22 cellular contexts compared by ENCODE assay signal in the genomic region with DNA sequence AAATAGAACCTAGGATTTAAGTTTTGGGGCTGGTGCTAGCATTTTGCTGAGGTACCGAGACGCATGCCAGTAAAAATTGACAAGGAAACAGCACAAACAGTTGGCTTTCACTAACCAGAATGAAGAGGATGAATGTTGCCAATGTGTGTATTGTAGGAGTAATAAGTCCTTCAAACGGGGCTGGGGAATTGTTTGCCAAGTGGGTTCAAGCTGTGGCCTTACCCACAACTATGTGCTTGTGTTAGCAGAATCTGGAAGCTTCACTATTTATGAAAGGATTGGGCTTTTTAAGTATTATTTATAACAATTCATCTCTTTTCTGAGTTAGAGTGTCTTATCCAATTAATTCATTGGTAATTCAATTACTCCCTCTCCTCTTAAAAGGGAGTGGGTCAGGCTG. TPM values are rescaled to one million over a fixed set of nuclear protein-coding genes. Genes with fewer than 3 reads are reported as not detected.
DNase-seq lines count a peak whose midpoint lies in the region; ATAC-seq and TF ChIP-seq lines count a peak whose summit lies in the region.
"Had no signal": no experiment of that assay in that cellular context is flagged by ENCODE, and none has a peak within 500 bp of the region (broad histone marks: within the 10 kb centered on the region; RNA-seq: fewer than 3 reads in every experiment).

No MANE protein-coding gene starts in this region.

- H3K4me1 Mint-ChIP-seq in natural killer cell = no peaks in the 10 kb centered on the region

- intact Hi-C loops in natural killer cell (cut with micrococcal nuclease) = no loop called here

- H3K27ac Mint-ChIP-seq in natural killer cell = no peak overlapping the region
- H3K27ac Mint-ChIP-seq: CD14-positive monocyte; CD8-positive, alpha-beta memory T cell had no signal

- no peak overlapping the region for H3K9ac ChIP-seq in fibroblast of lung (ENCODE audit: insufficient read depth, low read length)

- no peaks in the 10 kb centered on the region for H3K36me3 Mint-ChIP-seq in natural killer cell
- H3K36me3 Mint-ChIP-seq: CD14-positive monocyte had no signal

- no peak overlapping the region for H3K4me3 ChIP-seq in fibroblast of lung (replicated peaks in 1 of 4; ENCODE audit: control extremely low read depth in 1 of 4, insufficient read depth in 1 of 4, low read depth in 3 of 4, low read length in 4 of 4)
- H3K4me3 ChIP-seq: SJCRH30 had no signal

- no peaks in the 10 kb centered on the region for H3K9me3 ChIP-seq in fibroblast of lung (ENCODE audit: control insufficient read depth, insufficient read depth, low read depth, low read length)
- H3K9me3 ChIP-seq: BE2C, SJCRH30 had no signal

- no peaks in the 10 kb centered on the region for H4K20me1 ChIP-seq in fibroblast of lung (ENCODE audit: control insufficient read depth, extremely low read depth, insufficient read depth, low read length)

- no peaks in the 10 kb centered on the region for H3K36me3 ChIP-seq in fibroblast of lung (ENCODE audit: control insufficient read depth, insufficient read depth, low read length)
- H3K36me3 ChIP-seq: BE2C, SJCRH30 had no signal

- H2AFZ ChIP-seq in fibroblast of lung (ENCODE audit: low read length) = no peak overlapping the region

- H3K27ac ChIP-seq in fibroblast of lung (ENCODE audit: insufficient read depth, low read length) = no peak overlapping the region
- H3K27ac ChIP-seq: SJCRH30 had no signal

- no peak overlapping the region for H3K4me3 Mint-ChIP-seq in natural killer cell
- H3K4me3 Mint-ChIP-seq: CD14-positive monocyte; CD8-positive, alpha-beta memory T cell had no signal

- no peaks in the 10 kb centered on the region for H3K4me1 ChIP-seq in fibroblast of lung (ENCODE audit: control insufficient read depth, extremely low read depth, insufficient read depth, low read length)
- H3K4me1 ChIP-seq: BE2C, SJCRH30 had no signal

- no peak overlapping the region for H3K4me2 ChIP-seq in fibroblast of lung (ENCODE audit: extremely low read depth, insufficient read depth, low read length)

- TF ChIP-seq CTCF in fibroblast of lung (conservative IDR thresholded peaks at IDR 0.05 in 1 of 2, IDR thresholded peaks at IDR 0.05 in 1 of 2; ENCODE audit: low read depth in 1 of 2, low read length in 2 of 2) (no peak), natural killer cell (IDR thresholded peaks at IDR 0.05) (no peak)

- no peaks in the 10 kb centered on the region for H3K9me3 Mint-ChIP-seq in natural killer cell
- H3K9me3 Mint-ChIP-seq: CD8-positive, alpha-beta memory T cell had no signal

- H3K79me2 ChIP-seq in fibroblast of lung (ENCODE audit: control insufficient read depth, insufficient read depth, low read length) = no peaks in the 10 kb centered on the region

- H3K27me3 Mint-ChIP-seq in natural killer cell (ENCODE audit: low read depth in 2 of 2) = peaks cover 9 to 42% of the 10 kb centered on the region in 2 donors

- DNase-seq in NCI-H82 (lab: John Stamatoyannopoulos, UW) (peak; percentile 31), NCI-H82 treated with DMSO at 0.1 percent for 48 hours (lab: John Stamatoyannopoulos, UW; ENCODE audit: unreplicated experiment) (no peak), RPMI8226 (peak; percentile 13), fibroblast of lung (ENCODE audit: low read depth in 2 of 2) (peak; percentile 2 to 4), natural killer cell (no peak), cortex of kidney (lab: John Stamatoyannopoulos, UW) (no peak)
- DNase-seq: 8988T; ACHN; BE2C; CD8-positive, alpha-beta memory T cell; DMS 273 treated with DMSO at 0.1 percent for 48 hours; DND-41; NCI-H1092; NCI-H1417 treated with DMSO at 0.1 percent for 48 hours; NCI-H1694 treated with DMSO at 0.1 percent for 48 hours; NCI-H2227 treated with DMSO at 0.1 percent for 48 hours; NCI-H526 treated with DMSO at 0.1 percent for 48 hours; SJCRH30 had no signal

- ATAC-seq in GM19351 (IDR thresholded peaks at IDR 0.05; ENCODE audit: unreplicated experiment) (no peak), HG03175 (IDR thresholded peaks at IDR 0.05; ENCODE audit: unreplicated experiment) (no peak), natural killer cell (no peak)

- H3K27me3 ChIP-seq in fibroblast of lung (ENCODE audit: control insufficient read depth, insufficient read depth, low read length) = no peaks in the 10 kb centered on the region
- H3K27me3 ChIP-seq: BE2C, SJCRH30 had no signal

RNA-seq across cellular contexts. Expression of gene KIF5C, which starts 15.0 kb away (rescaled TPM):
- total RNA-seq in fibroblast of lung = 0.17 and 0.51 TPM in 2 replicates
- polyA plus RNA-seq in fibroblast of lung = 0.09 and 0.17 TPM in 2 replicates
- polyA plus RNA-seq in fibroblast of lung (2012) = 0.07 and 0.31 TPM in 2 replicates
- polyA minus RNA-seq in fibroblast of lung (ENCODE audit: low replicate concordance) = not detected in 2 replicates
- total RNA-seq in natural killer cell = 1 to 10 TPM in 2 of 3 donors, under 1 TPM in 1; 0.42 to 2.7 (median 1.8) TPM
- total RNA-seq: HT-29 had no signal
- polyA plus RNA-seq: CD14-positive monocyte had no signal

Comparison
In these comparisons a context has a peak if more than half of its experiments do, and no peak if none do; other contexts are left out.
1. DNase-seq: peak in NCI-H82 (single experiment), RPMI8226 (single experiment) and fibroblast of lung (2 of 2); none in NCI-H82 treated with DMSO at 0.1 percent for 48 hours (single experiment), natural killer cell (single experiment) and cortex of kidney (single experiment).